Comparison of ENCODE assay signal across 11 cellular contexts in the genomic region with DNA sequence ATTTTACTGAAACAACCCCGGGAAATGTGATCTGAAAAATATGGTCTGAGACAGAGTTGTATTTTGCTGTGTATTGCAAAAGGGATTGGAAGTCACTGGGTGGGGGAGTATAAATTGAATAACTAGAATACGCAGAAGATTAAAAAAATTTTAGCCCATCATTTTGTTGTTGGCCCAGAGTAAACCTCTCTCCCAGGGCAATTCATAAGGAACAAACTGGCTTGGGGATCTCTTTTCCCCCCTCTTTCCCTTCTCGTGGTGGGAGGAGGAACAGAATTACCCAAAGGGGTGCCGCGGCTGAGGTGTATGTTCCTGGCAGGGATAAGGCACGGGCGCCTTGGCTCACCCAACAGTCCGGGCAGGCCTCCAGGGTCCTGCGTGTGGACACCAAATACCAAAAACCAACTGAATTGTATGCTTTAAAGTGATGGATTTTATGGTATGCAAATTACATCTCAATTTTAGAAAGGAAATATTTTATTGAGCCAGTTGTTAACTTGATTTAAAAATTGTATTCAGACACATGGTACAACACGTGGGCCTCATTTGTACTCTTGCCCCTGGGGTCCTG.
DNase-seq lines count a peak whose midpoint lies in the region; ATAC-seq, FAIRE-seq and TF ChIP-seq lines count a peak whose summit lies in the region.
"Had no signal": no experiment of that assay in that cellular context is flagged by ENCODE, and none has a peak within 500 bp of the region (broad histone marks: within the 10 kb centered on the region; RNA-seq: fewer than 3 reads in every experiment).

No MANE protein-coding gene starts in this region.

- no peak for FAIRE-seq in A549 (lab: Jason Lieb, UNC)
- FAIRE-seq: HTR-8/SVneo had no signal

- H3K4me1 Mint-ChIP-seq in H9 (peaks cover 21 to 33% of the 10 kb centered on the region in 2 experiments), nephron progenitor cell (peaks cover 40% of the 10 kb centered on the region)

- peaks cover 12% of the 10 kb centered on the region; the same call in 1 of the 2 replicates for H3K27me3 ChIP-seq in H9 (ENCODE audit: insufficient read depth, low read length)
- peaks cover 3% of the 10 kb centered on the region for H3K27me3 ChIP-seq in adipocyte (replicated peaks; ENCODE audit: control insufficient read depth, insufficient read depth, low read length)

- 0 out of 6 replicates have a peak overlapping the region, but pooled peaks of 1 of the 2 experiments have one; percentile 9 for H3K27ac ChIP-seq in A549
- no peak overlapping the region for H3K27ac ChIP-seq in H9 (ENCODE audit: insufficient read length, low read depth, low read length)

- TF ChIP-seq EP300 in A549 (IDR thresholded peaks at IDR 0.05): no peak

- H3K4me1 ChIP-seq in A549 (no peaks in the 10 kb centered on the region), H9 (ENCODE audit: insufficient read depth, low read length) (peaks cover 7% of the 10 kb centered on the region; the same call in 1 of the 2 replicates), adipocyte (ENCODE audit: control insufficient read depth, insufficient read depth, low read length) (no peaks in the 10 kb centered on the region)

- DNase-seq in A549 (ENCODE audit: low read depth in 1 of 2, low spot score in 1 of 2): no peak
- no peak for DNase-seq in H9
- DNase-seq in adipocyte (ENCODE audit: low read depth): no peak
- DNase-seq in nephron progenitor cell: no peak
- DNase-seq in activated CD8-positive, alpha-beta memory T cell treated with anti-CD3 and anti-CD28 coated beads for 24 hours: no peak
- no peak for DNase-seq in NCI-H187 treated with DMSO at 0.1 percent for 48 hours (lab: John Stamatoyannopoulos, UW)

- no peaks in the 10 kb centered on the region for H3K9me3 ChIP-seq in A549
- H3K9me3 ChIP-seq in H9 (ENCODE audit: control insufficient read depth, low read depth, low read length): no peaks in the 10 kb centered on the region
- H3K9me3 ChIP-seq in adipocyte (ENCODE audit: control insufficient read depth, low read length): no peaks in the 10 kb centered on the region
- H3K9me3 ChIP-seq: HAP-1 had no signal

- H4K8ac ChIP-seq in H9 (replicated peaks; ENCODE audit: insufficient read length, low read depth, low read length): no peak overlapping the region

- no peak overlapping the region for H3K18ac ChIP-seq in H9 (ENCODE audit: insufficient read length, low read depth, low read length)

- no peak for TF ChIP-seq POLR2A in A549 (IDR thresholded peaks at IDR 0.05; ENCODE audit: low read length)

- H3K9me3 Mint-ChIP-seq in H9 (peaks cover 0 to 3% of the 10 kb centered on the region in 2 experiments; a peak in 1 of 5 replicates), nephron progenitor cell (no peaks in the 10 kb centered on the region)

- no peak overlapping the region for H2BK120ac ChIP-seq in H9 (ENCODE audit: low read depth, low read length, poor library complexity, severe bottlenecking)

- no peaks in the 10 kb centered on the region for H3K36me3 Mint-ChIP-seq in H9 (ENCODE audit: insufficient read depth in 1 of 3, low read depth in 3 of 3)
- H3K36me3 Mint-ChIP-seq in nephron progenitor cell (ENCODE audit: low read depth): no peaks in the 10 kb centered on the region

- H3K4me3 Mint-ChIP-seq in H9 (no peak overlapping the region; a peak in 1 of 5 replicates), nephron progenitor cell (no peak overlapping the region)

- TF ChIP-seq RAD21 in A549 (conservative IDR thresholded peaks at IDR 0.05 in 1 of 2, IDR thresholded peaks at IDR 0.05 in 1 of 2): no peak

- no peaks in the 10 kb centered on the region for H3K23me2 ChIP-seq in H9 (ENCODE audit: insufficient read length, low read depth, low read length, poor library complexity, severe bottlenecking)

- H3K27me3 Mint-ChIP-seq in H9 (ENCODE audit: low read depth) (peaks cover 89% of the 10 kb centered on the region), nephron progenitor cell (ENCODE audit: low read depth, poor library complexity) (peaks cover 29% of the 10 kb centered on the region)

- TF ChIP-seq CTCF in A549 (IDR thresholded peaks at IDR 0.05) (peak; percentile 9; the same call in 1 of the 3 replicates), H9 (conservative IDR thresholded peaks at IDR 0.05) (peak; percentile 10; the same call in 1 of the 3 replicates), nephron progenitor cell (IDR thresholded peaks at IDR 0.05) (peak; percentile 12)

- no peak overlapping the region for H2AK5ac ChIP-seq in H9 (ENCODE audit: insufficient read length, low read length)

- H4K91ac ChIP-seq in H9 (ENCODE audit: insufficient read length, low read depth, low read length): no peak overlapping the region

- H2BK5ac ChIP-seq in H9 (ENCODE audit: insufficient read length, low read length): no peak overlapping the region

- H3K9ac ChIP-seq in H9 (ENCODE audit: extremely low read depth, insufficient read length, low read length) (no peak overlapping the region), adipocyte (ENCODE audit: low read length) (peak overlapping the region; percentile 35)

- no peak overlapping the region for H3K23ac ChIP-seq in H9 (ENCODE audit: insufficient read length, low read depth, low read length)

- CTCF ChIA-PET in A549 (lab: Yijun Ruan, JAX): interaction anchor here (0.6 to 3.6 kb wide), 41 partner anchors 8 to 488 kb away, joined by 3 to 27 read pairs (median 4); no protein-coding TSS in a partner anchor

- no peak overlapping the region; the same call in 2 of the 3 replicates for H3K4me3 ChIP-seq in A549
- no peak overlapping the region for H3K4me3 ChIP-seq in adipocyte (ENCODE audit: low read length)
- H3K4me3 ChIP-seq: HAP-1 had no signal

- H2BK15ac ChIP-seq in H9 (ENCODE audit: low read depth, low read length): no peak overlapping the region

- no peak overlapping the region for H3K4ac ChIP-seq in H9 (ENCODE audit: low read depth, low read length)

- H3K36me3 ChIP-seq in adipocyte (ENCODE audit: control insufficient read depth, insufficient read depth, low read length, severe bottlenecking): no peaks in the 10 kb centered on the region
- H3K36me3 ChIP-seq: HAP-1 had no signal

- no peaks in the 10 kb centered on the region for H3K79me2 ChIP-seq in H9 (ENCODE audit: insufficient read depth, low read length)

- H3K4me2 ChIP-seq in A549 (peak overlapping the region; percentile 90), H9 (ENCODE audit: insufficient read depth, insufficient read length, low read length) (no peak overlapping the region)

- H3T11ph ChIP-seq in H9 (ENCODE audit: low read length): no peak overlapping the region

- H3K56ac ChIP-seq in H9 (ENCODE audit: insufficient read length, low read depth, low read length): no peak overlapping the region

- no peak overlapping the region for H3K14ac ChIP-seq in H9 (ENCODE audit: insufficient read depth, low read length)

- POLR2A ChIA-PET in A549 (lab: Yijun Ruan, JAX): no interaction called here

- H2BK20ac ChIP-seq in H9 (ENCODE audit: low read depth, low read length, poor library complexity, severe bottlenecking): no peak overlapping the region

- no peaks in the 10 kb centered on the region for H4K20me1 ChIP-seq in H9 (ENCODE audit: control insufficient read depth, insufficient read depth, insufficient read length)

- no peak overlapping the region for H2BK12ac ChIP-seq in H9 (ENCODE audit: insufficient read length, low read depth, low read length)

- no peaks in the 10 kb centered on the region for H3K79me1 ChIP-seq in H9 (ENCODE audit: insufficient read depth, low read depth, low read length, poor library complexity, severe bottlenecking)

- H3K27ac Mint-ChIP-seq in H9 (no peak overlapping the region), nephron progenitor cell (no peak overlapping the region)

- no peak overlapping the region for H2AFZ ChIP-seq in H9 (ENCODE audit: low read length)

- ATAC-seq in A549 (peak in 1 of 2 experiments; percentile 9; a peak in 3 of 6 replicates), HG03139 (IDR thresholded peaks at IDR 0.05; ENCODE audit: unreplicated experiment) (no peak), HG03439 (IDR thresholded peaks at IDR 0.05; ENCODE audit: unreplicated experiment) (no peak)
- ATAC-seq: stimulated activated naive CD8-positive, alpha-beta T cell treated with anti-CD3 and anti-CD28 coated beads, Interleukin-15, Interleukin-2, amounts not matched to agents 100 U/mL and 50 U/mL, for 24 hours had no signal

- H4K5ac ChIP-seq in H9 (ENCODE audit: insufficient read length, low read depth, low read length): no peak overlapping the region

- WGBS in A549 (ENCODE audit: missing lambda C conversion rate): 57% methylated on average over 10 of the region's 10 CpGs
- no CpG with 5 or more reads among the region's 10 CpGs for WGBS in H9 (ENCODE audit: extremely low coverage, insufficient read length, low lambda C conversion rate)

TF ChIP-seq in A549, 52 proteins besides CTCF, POLR2A, EP300 and RAD21:
- no peak for TF ChIP-seq NFE2L2 (conservative IDR thresholded peaks at IDR 0.05; ENCODE audit: low read length)
